Comparison of ENCODE assay signal across 26 cellular contexts in genomic region chr7:87107949-87108757, GRCh38.
"Had no signal": no experiment of that assay in that cellular context is flagged by ENCODE, and none has a peak within 500 bp of the region (broad histone marks: within the 10 kb centered on the region; RNA-seq: fewer than 3 reads in every experiment).

No MANE protein-coding gene starts in this region.

- H3K4me1 ChIP-seq: Peyer's patch, SJCRH30 had no signal

- DNase-seq: activated CD4-positive, alpha-beta T cell treated with anti-CD3 and anti-CD28 coated beads for 36 hours; activated CD8-positive, alpha-beta memory T cell treated with anti-CD3 and anti-CD28 coated beads, Interleukin-2, amount 50 U/mL, for 4 hours; activated CD8-positive, alpha-beta T cell treated with anti-CD3 and anti-CD28 coated beads for 36 hours; activated gamma-delta T cell treated with Interleukin-2 at 50 U/mL for 16 hours; activated naive CD4-positive, alpha-beta T cell treated with anti-CD3 and anti-CD28 coated beads, Interleukin-2, amount 10 ng/mL, durations not matched to agents 7 days and 5 days; activated naive CD8-positive, alpha-beta T cell treated with anti-CD3 and anti-CD28 coated beads for 36 hours; activated T-cell treated with anti-CD3 and anti-CD28 coated beads, Interleukin-2, amount 50 U/mL, for 72 hours; cerebellar nuclear complex; NCI-H1092; NCI-H1417; NCI-H1694; NCI-H2029; NCI-H2107; NCI-H2171 treated with DMSO at 0.1 percent for 48 hours; NCI-H226; NCI-H526; NCI-H774; Peyer's patch; Right ventricle myocardium superior; SJCRH30; SK-N-SH; SW 1271 had no signal

- ATAC-seq: activated CD4-positive, alpha-beta T cell treated with anti-CD3 and anti-CD28 coated beads for 36 hours; activated CD8-positive, alpha-beta T cell treated with anti-CD3 and anti-CD28 coated beads for 36 hours; activated T-cell treated with anti-CD3 and anti-CD28 coated beads, Interleukin-2, amount 50 U/mL, for 72 hours had no signal

- H3K27ac ChIP-seq: KMS-11, Peyer's patch, RWPE1, SJCRH30, WERI-Rb-1 had no signal

- H3K27ac Mint-ChIP-seq: activated CD4-positive, alpha-beta T cell treated with anti-CD3 and anti-CD28 coated beads for 36 hours; activated CD8-positive, alpha-beta T cell treated with anti-CD3 and anti-CD28 coated beads for 36 hours; activated naive CD4-positive, alpha-beta T cell treated with anti-CD3 and anti-CD28 coated beads, Interleukin-2, amount 10 ng/mL, durations not matched to agents 7 days and 5 days; activated naive CD8-positive, alpha-beta T cell treated with anti-CD3 and anti-CD28 coated beads for 36 hours; activated T-cell treated with anti-CD3 and anti-CD28 coated beads, Interleukin-2, amount 50 U/mL, for 72 hours; activated T-helper 2 cell treated with anti-CD3 and anti-CD28 coated beads, Interferon-gamma antibody, Interleukin-2, Interleukin-4, amounts not matched to agents 10 μg/mL and 5 μg/mL and 100 μg/mL, durations not matched to agents 14 hours and 24 hours and 36 hours had no signal

- H3K27me3 ChIP-seq: Peyer's patch, SJCRH30 had no signal

- H3K9me3 Mint-ChIP-seq: activated CD8-positive, alpha-beta T cell treated with anti-CD3 and anti-CD28 coated beads for 36 hours; activated naive CD4-positive, alpha-beta T cell treated with anti-CD3 and anti-CD28 coated beads, Interleukin-2, amount 10 ng/mL, durations not matched to agents 7 days and 5 days; activated T-helper 2 cell treated with anti-CD3 and anti-CD28 coated beads, Interferon-gamma antibody, Interleukin-2, Interleukin-4, amounts not matched to agents 10 μg/mL and 5 μg/mL and 100 μg/mL, durations not matched to agents 14 hours and 24 hours and 36 hours had no signal

- H3K4me3 Mint-ChIP-seq: activated CD4-positive, alpha-beta T cell treated with anti-CD3 and anti-CD28 coated beads for 36 hours; activated CD8-positive, alpha-beta T cell treated with anti-CD3 and anti-CD28 coated beads for 36 hours; activated naive CD4-positive, alpha-beta T cell treated with anti-CD3 and anti-CD28 coated beads, Interleukin-2, amount 10 ng/mL, durations not matched to agents 7 days and 5 days; activated naive CD8-positive, alpha-beta T cell treated with anti-CD3 and anti-CD28 coated beads for 36 hours; activated T-cell treated with anti-CD3 and anti-CD28 coated beads, Interleukin-2, amount 50 U/mL, for 72 hours had no signal

- H3K4me3 ChIP-seq: Peyer's patch, SJCRH30 had no signal

- H3K4me1 Mint-ChIP-seq: activated CD4-positive, alpha-beta T cell treated with anti-CD3 and anti-CD28 coated beads for 36 hours; activated naive CD4-positive, alpha-beta T cell treated with anti-CD3 and anti-CD28 coated beads, Interleukin-2, amount 10 ng/mL, durations not matched to agents 7 days and 5 days had no signal

- H3K36me3 Mint-ChIP-seq: activated naive CD4-positive, alpha-beta T cell treated with anti-CD3 and anti-CD28 coated beads, Interleukin-2, amount 10 ng/mL, durations not matched to agents 7 days and 5 days; activated naive CD8-positive, alpha-beta T cell treated with anti-CD3 and anti-CD28 coated beads for 36 hours had no signal

- H3K36me3 ChIP-seq: Peyer's patch, SJCRH30, WERI-Rb-1 had no signal

- H3K9ac ChIP-seq: KMS-11, SK-N-SH had no signal

- H3K9me3 ChIP-seq: Peyer's patch, SJCRH30, SK-N-SH had no signal

- H3K4me2 ChIP-seq: KMS-11, SK-N-SH had no signal
